13 cellular contexts compared by ENCODE assay signal in genomic region chr2:178279142-178279541, GRCh38.
DNase-seq lines count a peak whose midpoint lies in the region; ATAC-seq and TF ChIP-seq lines count a peak whose summit lies in the region.
"Had no signal": no experiment of that assay in that cellular context is flagged by ENCODE, and none has a peak within 500 bp of the region (broad histone marks: within the 10 kb centered on the region; RNA-seq: fewer than 3 reads in every experiment).

No MANE protein-coding gene starts in this region.

- no peak overlapping the region for H2AK5ac ChIP-seq in trophoblast cell (ENCODE audit: low read length)

- no peak overlapping the region for H3K27ac ChIP-seq in SJCRH30
- H3K27ac ChIP-seq in fibroblast of lung (ENCODE audit: insufficient read depth, low read length): no peak overlapping the region
- H3K27ac ChIP-seq in trophoblast cell (ENCODE audit: low read depth, low read length): peak overlapping the region; percentile 79
- H3K27ac ChIP-seq: VCaP had no signal

- TF ChIP-seq CTCF in fibroblast of lung (conservative IDR thresholded peaks at IDR 0.05 in 1 of 2, IDR thresholded peaks at IDR 0.05 in 1 of 2; ENCODE audit: low read depth in 1 of 2, low read length in 2 of 2): no peak

- no peak for ATAC-seq in HG03565 (IDR thresholded peaks at IDR 0.05; ENCODE audit: unreplicated experiment)
- no peak for ATAC-seq in GM21367 (IDR thresholded peaks at IDR 0.05; ENCODE audit: unreplicated experiment)
- ATAC-seq: stimulated activated naive CD8-positive, alpha-beta T cell treated with anti-CD3 and anti-CD28 coated beads, Interleukin-15, amount 100 ng/mL, for 72 hours had no signal

- no peak overlapping the region for H2BK12ac ChIP-seq in trophoblast cell (ENCODE audit: low read length)

- no peaks in the 10 kb centered on the region for H4K20me1 ChIP-seq in fibroblast of lung (ENCODE audit: control insufficient read depth, extremely low read depth, insufficient read depth, low read length)

- H3K4me2 ChIP-seq in fibroblast of lung (ENCODE audit: extremely low read depth, insufficient read depth, low read length) (no peak overlapping the region), trophoblast cell (ENCODE audit: low read length) (no peak overlapping the region)

- H3K23ac ChIP-seq in trophoblast cell (ENCODE audit: low read length): no peak overlapping the region

- H2AFZ ChIP-seq in fibroblast of lung (ENCODE audit: low read length) (no peak overlapping the region), trophoblast cell (ENCODE audit: insufficient read depth, low read length, poor library complexity) (no peak overlapping the region)

- H3K9ac ChIP-seq in fibroblast of lung (ENCODE audit: insufficient read depth, low read length) (no peak overlapping the region), trophoblast cell (ENCODE audit: low read length) (no peak overlapping the region)

- H3K4me1 ChIP-seq in SJCRH30: peaks cover 19% of the 10 kb centered on the region
- H3K4me1 ChIP-seq in fibroblast of lung (ENCODE audit: control insufficient read depth, extremely low read depth, insufficient read depth, low read length): no peaks in the 10 kb centered on the region
- H3K4me1 ChIP-seq in trophoblast cell (ENCODE audit: control insufficient read depth in 1 of 2, insufficient read depth in 2 of 2, low read length in 2 of 2): peaks cover 2 to 6% of the 10 kb centered on the region in 2 experiments

- H4K12ac ChIP-seq in trophoblast cell (ENCODE audit: low read depth, low read length): no peak overlapping the region

- H3K14ac ChIP-seq in trophoblast cell (ENCODE audit: low read length): no peak overlapping the region

- no peak overlapping the region for H4K91ac ChIP-seq in trophoblast cell (ENCODE audit: low read depth, low read length)

- no CpG with 5 or more reads among the region's 2 CpGs for WGBS in trophoblast cell (ENCODE audit: extremely low coverage, insufficient coverage, insufficient read length)

- H2BK120ac ChIP-seq in trophoblast cell (ENCODE audit: insufficient read depth, low read length, poor library complexity): no peak overlapping the region

- H3K79me2 ChIP-seq in fibroblast of lung (ENCODE audit: control insufficient read depth, insufficient read depth, low read length) (no peaks in the 10 kb centered on the region), trophoblast cell (ENCODE audit: control insufficient read depth, insufficient read depth, low read length, poor library complexity) (no peaks in the 10 kb centered on the region)

- H3K4me3 ChIP-seq in SJCRH30 (no peak overlapping the region), fibroblast of lung (replicated peaks in 1 of 4; ENCODE audit: control extremely low read depth in 1 of 4, insufficient read depth in 1 of 4, low read depth in 3 of 4, low read length in 4 of 4) (no peak overlapping the region), trophoblast cell (ENCODE audit: low read depth, low read length) (no peak overlapping the region)

- H3K18ac ChIP-seq in trophoblast cell (ENCODE audit: low read length): no peak overlapping the region

- H3K4ac ChIP-seq in trophoblast cell (ENCODE audit: low read depth, low read length): no peak overlapping the region

- H3K79me1 ChIP-seq in trophoblast cell (ENCODE audit: low read length): peaks cover 5% of the 10 kb centered on the region

- no peak overlapping the region for H2BK5ac ChIP-seq in trophoblast cell (ENCODE audit: low read depth, low read length, poor library complexity)

- H3K36me3 ChIP-seq in SJCRH30: no peaks in the 10 kb centered on the region
- no peaks in the 10 kb centered on the region for H3K36me3 ChIP-seq in fibroblast of lung (ENCODE audit: control insufficient read depth, insufficient read depth, low read length)
- H3K36me3 ChIP-seq in trophoblast cell (ENCODE audit: control insufficient read depth in 1 of 2, insufficient read depth in 2 of 2, low read length in 2 of 2): no peaks in the 10 kb centered on the region

- no peaks in the 10 kb centered on the region for H3K9me3 ChIP-seq in SJCRH30 (replicated peaks)
- H3K9me3 ChIP-seq in fibroblast of lung (ENCODE audit: control insufficient read depth, insufficient read depth, low read depth, low read length): no peaks in the 10 kb centered on the region
- H3K9me3 ChIP-seq in trophoblast cell (ENCODE audit: insufficient read depth, low read depth, low read length): no peaks in the 10 kb centered on the region

- DNase-seq in GM04503 (ENCODE audit: low read depth) (peak; percentile 80), SJCRH30 (peak; percentile 30 to 60), fibroblast of lung (ENCODE audit: low read depth in 2 of 2) (peak; percentile 64 to 98), trophoblast cell (peak; percentile 49 to 83), nucleus accumbens (lab: John Stamatoyannopoulos, UW) (no peak)
- no peak for DNase-seq in effector CD4-positive, alpha-beta T cell
- DNase-seq: DMS53; NCI-H345; stimulated activated CD4-positive, alpha-beta T cell treated with anti-CD3 and anti-CD28 coated beads, Interleukin-15, amount 100 ng/mL, for 24 hours; stimulated activated naive CD8-positive, alpha-beta T cell treated with anti-CD3 and anti-CD28 coated beads, Interleukin-15, amount 100 ng/mL, for 72 hours had no signal

- H3K27me3 ChIP-seq in SJCRH30: no peaks in the 10 kb centered on the region
- H3K27me3 ChIP-seq in fibroblast of lung (ENCODE audit: control insufficient read depth, insufficient read depth, low read length): no peaks in the 10 kb centered on the region
- no peaks in the 10 kb centered on the region for H3K27me3 ChIP-seq in trophoblast cell (ENCODE audit: insufficient read depth, low read length)

- no peak overlapping the region for H4K8ac ChIP-seq in trophoblast cell (ENCODE audit: low read depth, low read length)

Comparison
In these comparisons a context has a peak if more than half of its experiments do, and no peak if none do; other contexts are left out.
1. DNase-seq: peak in GM04503 (single experiment), SJCRH30 (2 of 2), fibroblast of lung (2 of 2) and trophoblast cell (2 of 2); none in nucleus accumbens (0 of 56) and effector CD4-positive, alpha-beta T cell (single experiment).